ENCODE assay signal across 28 cellular contexts in the genomic region with DNA sequence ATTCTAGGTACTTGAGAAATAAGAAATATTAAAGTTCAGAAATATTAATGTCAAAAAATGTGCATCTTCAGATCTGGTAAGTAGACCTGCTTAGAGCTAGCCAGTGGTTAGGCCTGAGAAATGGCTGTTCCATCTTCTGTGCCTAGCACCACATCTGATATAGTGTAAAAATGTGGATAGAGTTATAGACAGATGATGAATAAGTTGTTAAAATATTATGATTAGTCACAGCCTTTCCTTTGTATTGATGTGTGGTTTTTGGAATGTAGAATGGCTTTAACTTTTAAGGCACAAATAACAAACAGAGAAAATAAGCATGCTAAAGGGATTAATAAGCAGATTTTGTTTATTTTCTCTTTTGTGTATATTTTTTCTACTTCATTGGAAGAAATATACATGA.
DNase-seq lines count a peak whose midpoint lies in the region; ATAC-seq, FAIRE-seq and TF ChIP-seq lines count a peak whose summit lies in the region.
"Had no signal": no experiment of that assay in that cellular context is flagged by ENCODE, and none has a peak within 500 bp of the region (broad histone marks: within the 10 kb centered on the region; RNA-seq: fewer than 3 reads in every experiment).

No MANE protein-coding gene starts in this region.

- DNase-seq in AG08395 (ENCODE audit: low spot score) (peak; percentile 15), HCEC 1CT (peak; percentile 51), astrocyte (ENCODE audit: low read depth) (peak; percentile 18), fibroblast of peridontal ligament (ENCODE audit: extremely low read depth) (peak; percentile 36), spleen (no peak), NCI-H2227 treated with DMSO at 0.1 percent for 48 hours (lab: John Stamatoyannopoulos, UW) (no peak)
- no peak for DNase-seq in stimulated activated naive CD4-positive, alpha-beta T cell treated with Interleukin-2 at 50 U/mL for 16 hours (lab: John Stamatoyannopoulos, UW)
- DNase-seq: activated CD4-positive, alpha-beta memory T cell treated with anti-CD3 and anti-CD28 coated beads, Interleukin-2, amount 10 ng/mL, durations not matched to agents 7 days and 5 days; activated CD8-positive, alpha-beta memory T cell treated with anti-CD3 and anti-CD28 coated beads, Interleukin-2, amount 50 U/mL, for 48 hours; activated naive CD4-positive, alpha-beta T cell treated with Interleukin-2 at 50 U/mL for 16 hours; BE2C; CD8-positive, alpha-beta T cell; glutamatergic neuron; islet precursor cell; left ventricle myocardium inferior; mesendoderm; NCI-H1930; Peyer's patch; right lobe of liver; stimulated activated CD4-positive, alpha-beta T cell treated with anti-CD3 and anti-CD28 coated beads, Interleukin-4, amount 100 ng/mL, for 24 hours; T-helper 9 cell had no signal

- no peak for TF ChIP-seq POLR2A in spleen (IDR thresholded peaks at IDR 0.05)

- intact Hi-C loops in spleen (cut with DNase I; ENCODE audit: low total_unique reads): no loop called here

- H3K9me3 ChIP-seq in astrocyte (ENCODE audit: insufficient read depth, low read depth, low read length) (no peaks in the 10 kb centered on the region), spleen (peaks cover 4 to 32% (median 23%) of the 10 kb centered on the region in 8 donors)
- H3K9me3 ChIP-seq: BE2C had no signal

- H3K27me3 ChIP-seq in astrocyte (ENCODE audit: insufficient read depth, low read length): no peaks in the 10 kb centered on the region
- H3K27me3 ChIP-seq in spleen (replicated peaks in 1 of 7): no peaks in the 10 kb centered on the region
- H3K27me3 ChIP-seq: BE2C, Peyer's patch, right lobe of liver, tibial nerve had no signal

- no peaks in the 10 kb centered on the region for H3K4me1 ChIP-seq in astrocyte (ENCODE audit: insufficient read depth, low read length)
- no peaks in the 10 kb centered on the region for H3K4me1 ChIP-seq in spleen
- H3K4me1 ChIP-seq: BE2C, left ventricle myocardium inferior, Peyer's patch, right lobe of liver, tibial nerve had no signal

- H3K9me3 Mint-ChIP-seq in astrocyte (ENCODE audit: unreplicated experiment): peaks cover 13% of the 10 kb centered on the region

- FAIRE-seq in astrocyte (lab: Jason Lieb, UNC): no peak
- FAIRE-seq: A549, GM12891 had no signal

- no peak overlapping the region for H3K4me3 Mint-ChIP-seq in astrocyte (ENCODE audit: unreplicated experiment)
- H3K4me3 Mint-ChIP-seq: activated CD4-positive, alpha-beta memory T cell treated with anti-CD3 and anti-CD28 coated beads, Interleukin-2, amount 10 ng/mL, durations not matched to agents 7 days and 5 days; activated T-helper 1 cell treated with anti-CD3 and anti-CD28 coated beads, Interleukin-12 subunit alpha, Interleukin-12 subunit beta, Interleukin-2, Interleukin-4 antibody, amounts not matched to agents 30 ng/mL and 10 ng/mL and 1 ng/mL, durations not matched to agents 14 hours and 24 hours and 36 hours; CD8-positive, alpha-beta T cell; IgD-negative memory B cell had no signal

- no peaks in the 10 kb centered on the region for H3K4me1 Mint-ChIP-seq in astrocyte (ENCODE audit: low read depth, unreplicated experiment)
- H3K4me1 Mint-ChIP-seq: activated CD4-positive, alpha-beta memory T cell treated with anti-CD3 and anti-CD28 coated beads, Interleukin-2, amount 10 ng/mL, durations not matched to agents 7 days and 5 days; IgD-negative memory B cell had no signal

- no peaks in the 10 kb centered on the region for H3K27me3 Mint-ChIP-seq in astrocyte (ENCODE audit: low read depth, unreplicated experiment)
- H3K27me3 Mint-ChIP-seq: activated CD4-positive, alpha-beta memory T cell treated with anti-CD3 and anti-CD28 coated beads, Interleukin-2, amount 10 ng/mL, durations not matched to agents 7 days and 5 days; IgD-negative memory B cell; progenitor cell of endocrine pancreas had no signal

- H3K27ac ChIP-seq in astrocyte (ENCODE audit: low read depth, low read length) (no peak overlapping the region), spleen (no peak overlapping the region)
- H3K27ac ChIP-seq: A549, left ventricle myocardium inferior, Peyer's patch, right lobe of liver, tibial nerve had no signal

- no peak overlapping the region for H2AFZ ChIP-seq in astrocyte (ENCODE audit: low read depth, low read length)

- H3K4me2 ChIP-seq in astrocyte (ENCODE audit: low read length): no peak overlapping the region
- H3K4me2 ChIP-seq: A549 had no signal

- H3K79me2 ChIP-seq in astrocyte (ENCODE audit: insufficient read depth, low read length): peaks cover 6% of the 10 kb centered on the region

- H3K36me3 ChIP-seq in astrocyte (ENCODE audit: insufficient read depth, low read length) (no peaks in the 10 kb centered on the region), spleen (peaks cover 0 to 51% (median 0%) of the 10 kb centered on the region in 6 donors)
- H3K36me3 ChIP-seq: Peyer's patch, right lobe of liver had no signal

- H4K20me1 ChIP-seq in astrocyte (ENCODE audit: insufficient read depth, low read length): no peaks in the 10 kb centered on the region

- H3K4me3 ChIP-seq in astrocyte (ENCODE audit: insufficient read depth, low read depth, low read length) (no peak overlapping the region), spleen (no peak overlapping the region)
- H3K4me3 ChIP-seq: A549, left ventricle myocardium inferior, Peyer's patch, right lobe of liver, tibial nerve had no signal

- no peak for TF ChIP-seq CTCF in astrocyte (IDR thresholded peaks at IDR 0.05; ENCODE audit: insufficient read depth, low read depth, low read length)
- no peak for TF ChIP-seq CTCF in spleen (IDR thresholded peaks at IDR 0.05 in 8 of 11, conservative IDR thresholded peaks at IDR 0.05 in 3 of 11)

- H3K36me3 Mint-ChIP-seq in astrocyte (ENCODE audit: low read depth, unreplicated experiment): peaks cover 32% of the 10 kb centered on the region

- no peak overlapping the region for H3K27ac Mint-ChIP-seq in astrocyte (ENCODE audit: unreplicated experiment)
- H3K27ac Mint-ChIP-seq: activated CD4-positive, alpha-beta memory T cell treated with anti-CD3 and anti-CD28 coated beads, Interleukin-2, amount 10 ng/mL, durations not matched to agents 7 days and 5 days; activated T-helper 1 cell treated with anti-CD3 and anti-CD28 coated beads, Interleukin-12 subunit alpha, Interleukin-12 subunit beta, Interleukin-2, Interleukin-4 antibody, amounts not matched to agents 30 ng/mL and 10 ng/mL and 1 ng/mL, durations not matched to agents 14 hours and 24 hours and 36 hours; CD8-positive, alpha-beta T cell; IgD-negative memory B cell; progenitor cell of endocrine pancreas had no signal

- no peak for ATAC-seq in GM21360 (IDR thresholded peaks at IDR 0.05; ENCODE audit: unreplicated experiment)
- ATAC-seq: A549; CD8-positive, alpha-beta T cell; right lobe of liver had no signal

- no peak overlapping the region for H3K9ac ChIP-seq in astrocyte (ENCODE audit: low read length)

Comparison
In these comparisons a context has a peak if more than half of its experiments do, and no peak if none do; other contexts are left out.
1. DNase-seq: peak in AG08395 (single experiment), HCEC 1CT (single experiment), astrocyte (single experiment) and fibroblast of peridontal ligament (single experiment); none in spleen (single experiment), stimulated activated naive CD4-positive, alpha-beta T cell treated with Interleukin-2 at 50 U/mL for 16 hours (single experiment) and NCI-H2227 treated with DMSO at 0.1 percent for 48 hours (single experiment).